8 cellular contexts compared by ENCODE assay signal in the genomic region with DNA sequence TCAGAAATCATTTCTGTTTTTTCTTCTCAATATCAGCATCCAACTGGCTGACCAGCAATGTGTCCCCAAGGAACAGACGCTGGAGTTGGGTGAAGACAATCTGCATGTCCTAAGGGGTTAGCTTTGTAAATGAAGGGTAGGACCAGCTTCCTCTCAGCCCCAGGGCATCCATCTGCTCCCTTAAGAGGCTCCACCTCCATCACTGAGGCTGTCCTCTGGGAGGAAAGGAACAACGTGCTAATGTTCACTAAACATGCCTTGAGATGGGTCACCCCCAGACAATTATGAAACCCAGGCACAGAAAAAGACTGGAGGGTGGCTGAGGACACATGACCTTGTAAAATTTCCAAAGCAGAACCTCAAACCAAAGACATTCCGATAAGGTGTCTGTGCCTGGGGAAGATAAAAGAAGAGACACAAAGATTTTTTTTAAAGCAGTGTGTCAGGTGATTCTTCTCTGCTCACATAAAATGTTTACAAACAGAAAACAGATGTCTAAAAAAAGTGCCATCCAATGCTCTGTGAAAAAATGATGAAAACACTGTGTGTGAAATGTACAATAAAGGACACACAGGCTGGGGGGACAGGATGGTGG. TPM values are rescaled to one million over a fixed set of nuclear protein-coding genes. Genes with fewer than 3 reads are reported as not detected.
A peak's percentile ranks its signal among the peaks of the same experiment; 100 is the strongest.
DNase-seq lines count a peak whose midpoint lies in the region; ATAC-seq and TF ChIP-seq lines count a peak whose summit lies in the region.

No MANE protein-coding gene starts in this region.

- ATAC-seq in left lobe of liver (no peak), HG03135 (IDR thresholded peaks at IDR 0.05; ENCODE audit: unreplicated experiment) (no peak)

- H3K9me3 Mint-ChIP-seq in Calu3 (ENCODE audit: low read depth, unreplicated experiment) (peaks cover 14% of the 10 kb centered on the region), osteocyte (ENCODE audit: unreplicated experiment) (no peaks in the 10 kb centered on the region)

- peak overlapping the region; percentile 90 for H3K9ac ChIP-seq in NT2/D1 (ENCODE audit: insufficient read length, low read depth)
- H3K9ac ChIP-seq in endocrine pancreas (ENCODE audit: control insufficient read depth, insufficient read depth, low read length), result peak overlapping the region; percentile 65

- H3K27me3 ChIP-seq in NT2/D1 (ENCODE audit: insufficient read depth, insufficient read length) (no peaks in the 10 kb centered on the region), endocrine pancreas (ENCODE audit: control insufficient read depth, insufficient read depth, low read length) (no peaks in the 10 kb centered on the region)

- H3K36me3 Mint-ChIP-seq in Calu3 (ENCODE audit: insufficient read depth, unreplicated experiment) (peaks cover 32% of the 10 kb centered on the region), osteocyte (ENCODE audit: unreplicated experiment) (peaks cover 15% of the 10 kb centered on the region)

- H3K27me3 Mint-ChIP-seq in Calu3 (ENCODE audit: unreplicated experiment) (no peaks in the 10 kb centered on the region), osteocyte (ENCODE audit: unreplicated experiment) (peaks cover 7% of the 10 kb centered on the region)

- no peak for TF ChIP-seq CTCF in Calu3 (IDR thresholded peaks at IDR 0.05; ENCODE audit: unreplicated experiment)
- no peak for TF ChIP-seq CTCF in osteocyte (IDR thresholded peaks at IDR 0.05)
- no peak for TF ChIP-seq CTCF in GM20000 (IDR thresholded peaks at IDR 0.05; ENCODE audit: extremely low read depth, missing control alignments)

- intact Hi-C loops in Calu3 (cut with micrococcal nuclease; ENCODE audit: unreplicated experiment), result no loop called here

- CTCF ChIA-PET in Calu3 (lab: Charles Lee), result interaction anchor here (0.5 to 0.6 kb wide), 2 partner anchors 16 to 346 kb away, joined by 3 to 4 read pairs; no protein-coding TSS in a partner anchor

- H3K4me3 ChIP-seq in NT2/D1 (ENCODE audit: insufficient read length, low read depth) (peak overlapping the region; percentile 86), endocrine pancreas (ENCODE audit: control insufficient read depth, insufficient read depth, low read length) (peak overlapping the region; percentile 82)

- H3K36me3 ChIP-seq in NT2/D1 (ENCODE audit: insufficient read depth, insufficient read length, low read length), result peaks cover 32% of the 10 kb centered on the region
- no peaks in the 10 kb centered on the region for H3K36me3 ChIP-seq in endocrine pancreas (ENCODE audit: control insufficient read depth, insufficient read depth, low read length)

- H3K9me3 ChIP-seq in NT2/D1 (ENCODE audit: insufficient read depth, low read length), result no peaks in the 10 kb centered on the region
- no peaks in the 10 kb centered on the region for H3K9me3 ChIP-seq in endocrine pancreas (ENCODE audit: control insufficient read depth, low read length)

- no peak for DNase-seq in Calu3
- DNase-seq in NT2/D1 (ENCODE audit: low read depth, low spot score), result no peak
- DNase-seq in osteocyte (ENCODE audit: extremely low spot score, unreplicated experiment), result no peak
- DNase-seq in left lobe of liver (ENCODE audit: low spot score), result no peak
- no peak for DNase-seq in GM20000 (ENCODE audit: low spot score)
- no peak for DNase-seq in hepatic stellate cell (ENCODE audit: low spot score)

- BruUV-seq in Calu3 (replicated peaks; lab: Mats Ljungman, UMichigan), result TSS peak; percentile 52

- H3K4me1 Mint-ChIP-seq in Calu3 (ENCODE audit: low read depth, unreplicated experiment) (peaks cover 12% of the 10 kb centered on the region), osteocyte (ENCODE audit: unreplicated experiment) (peaks cover 40% of the 10 kb centered on the region)

- H3K4me1 ChIP-seq in NT2/D1 (ENCODE audit: insufficient read depth, insufficient read length), result peaks cover 2% of the 10 kb centered on the region
- H3K4me1 ChIP-seq in endocrine pancreas (ENCODE audit: control insufficient read depth, insufficient read depth, low read length), result peaks cover 5% of the 10 kb centered on the region

- peak overlapping the region; percentile 83 for H3K4me3 Mint-ChIP-seq in Calu3 (ENCODE audit: low read depth, unreplicated experiment)
- H3K4me3 Mint-ChIP-seq in osteocyte (ENCODE audit: unreplicated experiment), result peak overlapping the region; percentile 92

- H3K27ac Mint-ChIP-seq in Calu3 (ENCODE audit: unreplicated experiment) (peak overlapping the region; percentile 85), osteocyte (ENCODE audit: unreplicated experiment) (peak overlapping the region; percentile 65)

RNA-seq across cellular contexts. Expression of a gene that starts 37.6 kb away (rescaled TPM):
- total RNA-seq in Calu3 (2022) (34.4 and 45.6 TPM in 2 replicates), osteocyte (19.6 and 22.2 TPM in 2 replicates), left lobe of liver (5.3 TPM)

RNA-seq across cellular contexts. Expression of a gene that starts 46.5 kb away (rescaled TPM):
- total RNA-seq in Calu3 (2022), result not detected in 2 replicates
- total RNA-seq in osteocyte, result not detected in 2 replicates
- total RNA-seq in left lobe of liver, result not detected
